In the genomic region with DNA sequence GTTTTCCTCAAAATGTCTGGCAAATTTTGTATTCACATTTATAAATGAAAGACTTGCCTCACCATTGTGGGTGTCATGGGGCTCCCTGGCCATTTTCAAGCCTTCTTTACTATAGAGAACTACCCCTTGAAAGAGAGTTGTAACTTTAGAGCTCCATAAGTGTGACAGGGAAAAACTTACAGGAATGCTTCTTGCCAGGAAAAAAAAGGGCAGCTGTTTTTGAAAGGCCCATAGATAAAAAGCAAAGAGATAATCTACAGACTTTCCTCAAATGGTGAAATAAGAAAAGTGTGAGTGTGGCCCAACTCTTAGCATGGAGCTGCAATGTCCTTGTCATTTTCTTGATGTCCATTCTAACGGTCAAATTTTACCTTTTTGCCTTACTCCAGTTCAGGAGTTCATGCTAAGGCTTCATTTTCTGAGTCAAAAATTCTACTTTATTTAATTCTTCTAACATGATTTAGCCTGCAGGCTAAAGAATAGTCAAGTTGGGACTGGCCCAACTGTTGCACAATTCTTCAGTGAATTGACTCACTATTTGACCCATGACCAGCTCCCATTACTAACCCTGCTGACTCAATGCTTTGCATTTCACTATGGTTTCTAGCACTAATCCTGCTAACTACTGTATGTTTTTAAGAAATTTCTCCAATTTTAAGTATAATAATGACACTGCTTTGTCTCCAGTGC, we compare ENCODE assay signal across 9 cellular contexts. TPM values are rescaled to one million over a fixed set of nuclear protein-coding genes. Genes with fewer than 3 reads are reported as not detected.
DNase-seq lines count a peak whose midpoint lies in the region; ATAC-seq and TF ChIP-seq lines count a peak whose summit lies in the region.
"Had no signal": no experiment of that assay in that cellular context is flagged by ENCODE, and none has a peak within 500 bp of the region (broad histone marks: within the 10 kb centered on the region; RNA-seq: fewer than 3 reads in every experiment).

No MANE protein-coding gene starts in this region.

- no peak for TF ChIP-seq CTCF in HEK293 (tag by site-specific recombination; IDR thresholded peaks at IDR 0.05)
- no peak for TF ChIP-seq CTCF in heart left ventricle (IDR thresholded peaks at IDR 0.05)

- no peak overlapping the region for H3K27ac Mint-ChIP-seq in stimulated activated effector memory CD8-positive, alpha-beta T cell treated with anti-CD3 and anti-CD28 coated beads, Interleukin-12 subunit alpha, Interleukin-12 subunit beta, amount 100 ng/mL, for 72 hours
- H3K27ac Mint-ChIP-seq: dendritic cell treated with granulocyte-macrophage colony-stimulating factor and Interleukin-4, amounts not matched to agents 40 ng/mL and 50 ng/mL, for 4 days had no signal

- intact Hi-C loops in heart left ventricle (cut with DNase I) (no loop called here), posterior vena cava (cut with DNase I) (no loop called here)

- WGBS in heart left ventricle, 4 donors, result 73 to 81% (median 79%) methylated on average over 1 of the region's 1 CpG

- no peaks in the 10 kb centered on the region for H3K36me3 Mint-ChIP-seq in stimulated activated effector memory CD8-positive, alpha-beta T cell treated with anti-CD3 and anti-CD28 coated beads, Interleukin-12 subunit alpha, Interleukin-12 subunit beta, amount 100 ng/mL, for 72 hours

- no peak for TF ChIP-seq POLR2A in heart left ventricle (IDR thresholded peaks at IDR 0.05)

- H3K27me3 ChIP-seq in heart left ventricle, result no peaks in the 10 kb centered on the region

- DNase-seq in heart left ventricle (peak in 3 of 5 donors; percentile 20 to 41 (median 38)), germinal center (ENCODE audit: low spot score) (no peak), posterior vena cava (ENCODE audit: low spot score) (no peak), NCI-H526 treated with DMSO at 0.1 percent for 48 hours (lab: John Stamatoyannopoulos, UW) (no peak)
- no peak for DNase-seq in stimulated activated effector memory CD8-positive, alpha-beta T cell treated with anti-CD3 and anti-CD28 coated beads, Interleukin-12 subunit alpha, Interleukin-12 subunit beta, amount 100 ng/mL, for 72 hours (ENCODE audit: low spot score in 2 of 2)

- ATAC-seq in SK-N-SH treated with all-trans-retinoic acid at 6 μM for 48 hours, result peak; percentile 70
- ATAC-seq in heart left ventricle, result peak in 3 of 4 donors; percentile 77 to 97 (median 79)
- ATAC-seq in stimulated activated effector memory CD8-positive, alpha-beta T cell treated with anti-CD3 and anti-CD28 coated beads, Interleukin-12 subunit alpha, Interleukin-12 subunit beta, amount 100 ng/mL, for 72 hours, result peak; percentile 54
- no peak for ATAC-seq in GM21515 (IDR thresholded peaks at IDR 0.05; ENCODE audit: unreplicated experiment)

- no peaks in the 10 kb centered on the region for H3K4me1 Mint-ChIP-seq in stimulated activated effector memory CD8-positive, alpha-beta T cell treated with anti-CD3 and anti-CD28 coated beads, Interleukin-12 subunit alpha, Interleukin-12 subunit beta, amount 100 ng/mL, for 72 hours

- H3K4me1 ChIP-seq in HEK293 (ENCODE audit: control insufficient read depth, insufficient read depth, low read length) (no peaks in the 10 kb centered on the region), heart left ventricle (peaks cover 0 to 12% (median 0%) of the 10 kb centered on the region in 12 donors)

- POLR2A ChIA-PET in HEK293 (lab: Yijun Ruan, JAX), result no interaction called here

- H3K27ac ChIP-seq in HEK293 (ENCODE audit: extremely low read depth, low read depth, low read length) (no peak overlapping the region), heart left ventricle (peak overlapping the region in 4 of 12 donors; percentile 4 to 23 (median 10))

- H3K9me3 ChIP-seq in HEK293 (ENCODE audit: control insufficient read depth, insufficient read depth, low read depth, low read length) (no peaks in the 10 kb centered on the region), heart left ventricle (no peaks in the 10 kb centered on the region)

- CTCF ChIA-PET in HEK293 (lab: Yijun Ruan, JAX), result interaction anchor here (0.5 kb wide), 1 partner anchor 891 kb away, joined by 3 read pairs; no protein-coding TSS in a partner anchor

- H3K9me3 Mint-ChIP-seq in stimulated activated effector memory CD8-positive, alpha-beta T cell treated with anti-CD3 and anti-CD28 coated beads, Interleukin-12 subunit alpha, Interleukin-12 subunit beta, amount 100 ng/mL, for 72 hours, result no peaks in the 10 kb centered on the region

- H3K36me3 ChIP-seq in HEK293 (ENCODE audit: control insufficient read depth in 2 of 2, insufficient read depth in 1 of 2, low read length in 2 of 2) (no peaks in the 10 kb centered on the region), heart left ventricle (no peaks in the 10 kb centered on the region)

- H3K4me3 Mint-ChIP-seq in stimulated activated effector memory CD8-positive, alpha-beta T cell treated with anti-CD3 and anti-CD28 coated beads, Interleukin-12 subunit alpha, Interleukin-12 subunit beta, amount 100 ng/mL, for 72 hours, result no peak overlapping the region
- H3K4me3 Mint-ChIP-seq: dendritic cell treated with granulocyte-macrophage colony-stimulating factor and Interleukin-4, amounts not matched to agents 40 ng/mL and 50 ng/mL, for 4 days had no signal

- H3K4me3 ChIP-seq in HEK293 (ENCODE audit: low read depth, low read length) (no peak overlapping the region), heart left ventricle (no peak overlapping the region)

TF ChIP-seq in HEK293, 187 proteins besides CTCF, POLR2A, EP300 and RAD21 (continues in another document):
- 0 out of 2 replicates have a peak, but pooled peaks have one; percentile 17 for TF ChIP-seq ZNF394 (tag by site-specific recombination; IDR thresholded peaks at IDR 0.05; ENCODE audit: borderline replicate concordance)
- TF ChIP-seq, protein P1, sequence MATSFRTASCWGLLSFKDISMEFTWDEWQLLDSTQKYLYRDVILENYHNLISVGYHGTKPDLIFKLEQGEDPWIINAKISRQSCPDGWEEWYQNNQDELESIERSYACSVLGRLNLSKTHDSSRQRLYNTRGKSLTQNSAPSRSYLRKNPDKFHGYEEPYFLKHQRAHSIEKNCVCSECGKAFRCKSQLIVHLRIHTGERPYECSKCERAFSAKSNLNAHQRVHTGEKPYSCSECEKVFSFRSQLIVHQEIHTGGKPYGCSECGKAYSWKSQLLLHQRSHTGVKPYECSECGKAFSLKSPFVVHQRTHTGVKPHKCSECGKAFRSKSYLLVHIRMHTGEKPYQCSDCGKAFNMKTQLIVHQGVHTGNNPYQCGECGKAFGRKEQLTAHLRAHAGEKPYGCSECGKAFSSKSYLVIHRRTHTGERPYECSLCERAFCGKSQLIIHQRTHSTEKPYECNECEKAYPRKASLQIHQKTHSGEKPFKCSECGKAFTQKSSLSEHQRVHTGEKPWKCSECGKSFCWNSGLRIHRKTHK (tag by site-specific recombination; IDR thresholded peaks at IDR 0.05), result no peak
- peak; percentile 73 for TF ChIP-seq PRDM1 (tag by site-specific recombination; IDR thresholded peaks at IDR 0.05)
- TF ChIP-seq, protein P2, sequence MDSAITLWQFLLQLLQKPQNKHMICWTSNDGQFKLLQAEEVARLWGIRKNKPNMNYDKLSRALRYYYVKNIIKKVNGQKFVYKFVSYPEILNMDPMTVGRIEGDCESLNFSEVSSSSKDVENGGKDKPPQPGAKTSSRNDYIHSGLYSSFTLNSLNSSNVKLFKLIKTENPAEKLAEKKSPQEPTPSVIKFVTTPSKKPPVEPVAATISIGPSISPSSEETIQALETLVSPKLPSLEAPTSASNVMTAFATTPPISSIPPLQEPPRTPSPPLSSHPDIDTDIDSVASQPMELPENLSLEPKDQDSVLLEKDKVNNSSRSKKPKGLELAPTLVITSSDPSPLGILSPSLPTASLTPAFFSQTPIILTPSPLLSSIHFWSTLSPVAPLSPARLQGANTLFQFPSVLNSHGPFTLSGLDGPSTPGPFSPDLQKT (IDR thresholded peaks at IDR 0.05; ENCODE audit: borderline replicate concordance, low read depth, low read length), result no peak
- 0 out of 2 replicates have a peak, but pooled peaks have one; percentile 49 for TF ChIP-seq ZNF660 (tag by site-specific recombination; IDR thresholded peaks at IDR 0.05)
- TF ChIP-seq SCRT2 (tag by site-specific recombination; IDR thresholded peaks at IDR 0.05), result peak; percentile 80

TF ChIP-seq in SK-N-SH treated with all-trans-retinoic acid at 6 μM for 48 hours, 23 proteins besides CTCF, POLR2A, EP300 and RAD21:
- TF ChIP-seq PPARA (CRISPR knock-in tag; IDR thresholded peaks at IDR 0.05; ENCODE audit: borderline replicate concordance) (no peak), ZNF8 (CRISPR knock-in tag; IDR thresholded peaks at IDR 0.05) (no peak), RARB (CRISPR knock-in tag; IDR thresholded peaks at IDR 0.05) (no peak), BACH2 (CRISPR knock-in tag; IDR thresholded peaks at IDR 0.05; ENCODE audit: borderline replicate concordance) (no peak), ZC3H10 (CRISPR knock-in tag; IDR thresholded peaks at IDR 0.05) (no peak), ZNF70 (CRISPR knock-in tag; IDR thresholded peaks at IDR 0.05) (no peak), ESRRG (CRISPR knock-in tag; IDR thresholded peaks at IDR 0.05) (no peak)
- TF ChIP-seq, protein P3, sequence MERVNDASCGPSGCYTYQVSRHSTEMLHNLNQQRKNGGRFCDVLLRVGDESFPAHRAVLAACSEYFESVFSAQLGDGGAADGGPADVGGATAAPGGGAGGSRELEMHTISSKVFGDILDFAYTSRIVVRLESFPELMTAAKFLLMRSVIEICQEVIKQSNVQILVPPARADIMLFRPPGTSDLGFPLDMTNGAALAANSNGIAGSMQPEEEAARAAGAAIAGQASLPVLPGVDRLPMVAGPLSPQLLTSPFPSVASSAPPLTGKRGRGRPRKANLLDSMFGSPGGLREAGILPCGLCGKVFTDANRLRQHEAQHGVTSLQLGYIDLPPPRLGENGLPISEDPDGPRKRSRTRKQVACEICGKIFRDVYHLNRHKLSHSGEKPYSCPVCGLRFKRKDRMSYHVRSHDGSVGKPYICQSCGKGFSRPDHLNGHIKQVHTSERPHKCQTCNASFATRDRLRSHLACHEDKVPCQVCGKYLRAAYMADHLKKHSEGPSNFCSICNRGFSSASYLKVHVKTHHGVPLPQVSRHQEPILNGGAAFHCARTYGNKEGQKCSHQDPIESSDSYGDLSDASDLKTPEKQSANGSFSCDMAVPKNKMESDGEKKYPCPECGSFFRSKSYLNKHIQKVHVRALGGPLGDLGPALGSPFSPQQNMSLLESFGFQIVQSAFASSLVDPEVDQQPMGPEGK (CRISPR knock-in tag; IDR thresholded peaks at IDR 0.05; ENCODE audit: borderline replicate concordance), result no peak

RNA-seq across cellular contexts. Expression of a gene that starts 41.2 kb away (rescaled TPM):
- 10 to 100 TPM; 14.3 to 40.2 (median 27.2) TPM for total RNA-seq in heart left ventricle
- polyA plus RNA-seq in heart left ventricle, result 10 to 100 TPM in 1 of 2 donors, 1 to 10 TPM in 1; 10.0 to 15.5 TPM
- 10 to 100 TPM; 59.4 to 67.2 TPM for total RNA-seq in posterior vena cava

Comparison
In these comparisons a context has a peak if more than half of its experiments do, and no peak if none do; other contexts are left out.
1. DNase-seq: peak in heart left ventricle (3 of 5); none in stimulated activated effector memory CD8-positive, alpha-beta T cell treated with anti-CD3 and anti-CD28 coated beads, Interleukin-12 subunit alpha, Interleukin-12 subunit beta, amount 100 ng/mL, for 72 hours (0 of 2), germinal center (single experiment), posterior vena cava (single experiment) and NCI-H526 treated with DMSO at 0.1 percent for 48 hours (single experiment).